In genomic region chrX:10769165-10769564, GRCh38 we compare ENCODE assay signal across 8 cellular contexts.
DNase-seq lines count a peak whose midpoint lies in the region; ATAC-seq and TF ChIP-seq lines count a peak whose summit lies in the region.

No MANE protein-coding gene starts in this region.

- no peaks in the 10 kb centered on the region for H4K20me1 ChIP-seq in Loucy (ENCODE audit: insufficient read depth, low read length, poor library complexity, severe bottlenecking)

- no peak overlapping the region for H3K27ac ChIP-seq in CD4-positive, alpha-beta memory T cell (ENCODE audit: low read depth, low read length)
- H3K27ac ChIP-seq in RWPE1 (no peak overlapping the region), vagina (no peak overlapping the region)
- no peak overlapping the region for H3K27ac ChIP-seq in effector memory CD4-positive, alpha-beta T cell (ENCODE audit: insufficient read depth, low read length, poor library complexity, severe bottlenecking)

- H2AFZ ChIP-seq in Loucy (ENCODE audit: low read length) = peak overlapping the region; percentile 64; the same call in 1 of the 2 replicates

- H3K9ac ChIP-seq in Loucy (ENCODE audit: low read depth, low read length, poor library complexity, severe bottlenecking) = no peak overlapping the region

- no peaks in the 10 kb centered on the region for H3K9me3 ChIP-seq in CD4-positive, alpha-beta memory T cell (ENCODE audit: control insufficient read depth in 1 of 2, low read length in 2 of 2)
- H3K9me3 ChIP-seq in Loucy (ENCODE audit: insufficient read depth, low read depth, low read length) = no peaks in the 10 kb centered on the region
- no peaks in the 10 kb centered on the region for H3K9me3 ChIP-seq in vagina
- no peaks in the 10 kb centered on the region for H3K9me3 ChIP-seq in effector memory CD4-positive, alpha-beta T cell (ENCODE audit: control insufficient read depth, low read length)

- TF ChIP-seq POLR2A in vagina (IDR thresholded peaks at IDR 0.05) = no peak

- H3K27me3 Mint-ChIP-seq in CD4-positive, alpha-beta memory T cell = no peaks in the 10 kb centered on the region
- no peaks in the 10 kb centered on the region for H3K27me3 Mint-ChIP-seq in type B pancreatic cell

- TF ChIP-seq CTCF in Loucy (conservative IDR thresholded peaks at IDR 0.05; ENCODE audit: low read length) (peak; percentile 56), RWPE1 (conservative IDR thresholded peaks at IDR 0.05; ENCODE audit: low read depth) (0 out of 2 replicates have a peak, but pooled peaks have one; percentile 11), type B pancreatic cell (conservative IDR thresholded peaks at IDR 0.05) (peak; percentile 69), vagina (IDR thresholded peaks at IDR 0.05) (no peak)

- H3K4me3 Mint-ChIP-seq in CD4-positive, alpha-beta memory T cell = no peak overlapping the region
- H3K4me3 Mint-ChIP-seq in type B pancreatic cell = peak overlapping the region; percentile 54

- no peaks in the 10 kb centered on the region for H3K79me2 ChIP-seq in Loucy (ENCODE audit: insufficient read depth, low read length)

- H3K36me3 Mint-ChIP-seq in CD4-positive, alpha-beta memory T cell = no peaks in the 10 kb centered on the region
- no peaks in the 10 kb centered on the region for H3K36me3 Mint-ChIP-seq in type B pancreatic cell

- H3K36me3 ChIP-seq in CD4-positive, alpha-beta memory T cell (ENCODE audit: insufficient read depth, low read length) = no peaks in the 10 kb centered on the region
- H3K36me3 ChIP-seq in Loucy (ENCODE audit: insufficient read depth, low read length) = no peaks in the 10 kb centered on the region
- no peaks in the 10 kb centered on the region for H3K36me3 ChIP-seq in vagina
- H3K36me3 ChIP-seq in effector memory CD4-positive, alpha-beta T cell (ENCODE audit: control insufficient read depth, insufficient read depth, low read length) = no peaks in the 10 kb centered on the region

- no peak overlapping the region for H3K4me3 ChIP-seq in CD4-positive, alpha-beta memory T cell (ENCODE audit: low read length in 2 of 2)
- H3K4me3 ChIP-seq in Loucy (ENCODE audit: low read length, poor library complexity, severe bottlenecking) = no peak overlapping the region
- no peak overlapping the region for H3K4me3 ChIP-seq in vagina
- H3K4me3 ChIP-seq in effector memory CD4-positive, alpha-beta T cell (ENCODE audit: insufficient read depth, low read depth, low read length, poor library complexity, severe bottlenecking) = no peak overlapping the region

- H3K9me2 ChIP-seq in Loucy (replicated peaks; ENCODE audit: low read depth, low read length) = no peaks in the 10 kb centered on the region

- H3F3A ChIP-seq in Loucy (ENCODE audit: low read depth) = no peaks in the 10 kb centered on the region

- H3K4me2 ChIP-seq in Loucy (ENCODE audit: low read depth, low read length, poor library complexity, severe bottlenecking) = peak overlapping the region; percentile 45

- H3K27ac Mint-ChIP-seq in CD4-positive, alpha-beta memory T cell = no peak overlapping the region
- H3K27ac Mint-ChIP-seq in type B pancreatic cell = peak overlapping the region; percentile 49

- no peaks in the 10 kb centered on the region for H3K4me1 ChIP-seq in CD4-positive, alpha-beta memory T cell (ENCODE audit: insufficient read depth, low read length)
- H3K4me1 ChIP-seq in Loucy (ENCODE audit: insufficient read depth, low read length, poor library complexity, severe bottlenecking) (no peaks in the 10 kb centered on the region), vagina (no peaks in the 10 kb centered on the region)
- no peaks in the 10 kb centered on the region for H3K4me1 ChIP-seq in effector memory CD4-positive, alpha-beta T cell (ENCODE audit: control insufficient read depth, insufficient read depth, low read length, poor library complexity, severe bottlenecking)

- H3K27me3 ChIP-seq in CD4-positive, alpha-beta memory T cell (ENCODE audit: insufficient read depth, low read length) = no peaks in the 10 kb centered on the region
- H3K27me3 ChIP-seq in Loucy (ENCODE audit: insufficient read depth, low read length, poor library complexity, severe bottlenecking) = no peaks in the 10 kb centered on the region
- H3K27me3 ChIP-seq in vagina = no peaks in the 10 kb centered on the region
- no peaks in the 10 kb centered on the region for H3K27me3 ChIP-seq in effector memory CD4-positive, alpha-beta T cell (replicated peaks; ENCODE audit: control insufficient read depth, insufficient read depth, low read length, poor library complexity, severe bottlenecking)

- DNase-seq in CD4-positive, alpha-beta memory T cell = peak in 3 of 5 donors; percentile 1 to 4 (median 2)
- DNase-seq in RWPE1 (ENCODE audit: low spot score) (no peak), globus pallidus (ENCODE audit: low spot score) (peak; percentile 41), type B pancreatic cell (ENCODE audit: extremely low spot score, unreplicated experiment) (no peak), vagina (ENCODE audit: extremely low spot score in 2 of 2) (no peak)
- DNase-seq in effector memory CD4-positive, alpha-beta T cell = no peak

- H3K9me3 Mint-ChIP-seq in CD4-positive, alpha-beta memory T cell = no peaks in the 10 kb centered on the region
- H3K9me3 Mint-ChIP-seq in type B pancreatic cell = no peaks in the 10 kb centered on the region

- H3K4me1 Mint-ChIP-seq in CD4-positive, alpha-beta memory T cell = no peaks in the 10 kb centered on the region
- H3K4me1 Mint-ChIP-seq in type B pancreatic cell (ENCODE audit: unreplicated experiment) = peaks cover 8% of the 10 kb centered on the region

- POLR2A ChIA-PET in CD4-positive, alpha-beta memory T cell (lab: Charles Lee; ENCODE audit: partially characterized antibody) = no interaction called here
- POLR2A ChIA-PET in RWPE1 (lab: Yijun Ruan, JAX; ENCODE audit: low non-redundant PET) = no interaction called here

- intact Hi-C loops in CD4-positive, alpha-beta memory T cell (cut with micrococcal nuclease) = no loop called here
- intact Hi-C loops in vagina (cut with DNase I) = no loop called here

- CTCF ChIA-PET in CD4-positive, alpha-beta memory T cell (lab: Charles Lee; ENCODE audit: partially characterized antibody) = interaction anchor here (0.8 to 1.6 kb wide), 2 partner anchors 46 to 579 kb away, joined by 3 to 4 read pairs; no protein-coding TSS in a partner anchor
- CTCF ChIA-PET in RWPE1 (lab: Yijun Ruan, JAX) = interaction anchor here (0.6 to 1.0 kb wide), 9 partner anchors 13 to 1771 kb away, joined by 3 to 4 read pairs (median 4); no protein-coding TSS in a partner anchor

- ATAC-seq in GM19351 (IDR thresholded peaks at IDR 0.05; ENCODE audit: unreplicated experiment) = peak; percentile 98

Comparison
In these comparisons a context has a peak if more than half of its experiments do, and no peak if none do; other contexts are left out.
1. DNase-seq: peak in CD4-positive, alpha-beta memory T cell (3 of 5) and globus pallidus (single experiment); none in RWPE1 (single experiment), type B pancreatic cell (single experiment), vagina (0 of 2) and effector memory CD4-positive, alpha-beta T cell (0 of 3).
2. CTCF ChIP-seq: peak in Loucy (single experiment), RWPE1 (single experiment) and type B pancreatic cell (single experiment); none in vagina (0 of 3).